ENCODE assay signal across 8 cellular contexts in the genomic region with DNA sequence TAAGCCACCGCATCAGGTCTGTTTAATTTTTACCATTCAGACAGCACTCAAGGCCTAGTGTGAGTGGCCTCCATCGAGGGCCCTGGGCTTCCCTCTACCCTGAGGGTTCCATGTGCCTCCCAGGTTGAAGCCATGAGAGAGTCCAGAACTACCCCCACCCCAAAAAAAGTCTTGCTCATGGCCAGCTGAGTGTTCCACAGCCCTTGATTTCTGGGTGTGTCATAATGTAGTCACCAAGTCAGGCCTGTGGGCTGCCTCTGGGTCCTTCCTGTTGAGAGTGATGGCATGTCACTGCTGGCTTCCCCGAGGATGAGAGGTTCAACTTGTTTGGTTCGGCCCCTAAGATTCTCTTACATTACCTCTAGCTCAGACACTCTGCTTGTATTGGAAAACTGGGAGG.
DNase-seq lines count a peak whose midpoint lies in the region; ATAC-seq, FAIRE-seq and TF ChIP-seq lines count a peak whose summit lies in the region.

No MANE protein-coding gene starts in this region.

- H3K9me3 ChIP-seq in effector memory CD4-positive, alpha-beta T cell (ENCODE audit: control insufficient read depth, low read length), result no peaks in the 10 kb centered on the region

- H3K4me1 ChIP-seq in effector memory CD4-positive, alpha-beta T cell (ENCODE audit: control insufficient read depth, insufficient read depth, low read length, poor library complexity, severe bottlenecking), result peaks cover 33% of the 10 kb centered on the region

- no peaks in the 10 kb centered on the region for H3K36me3 ChIP-seq in effector memory CD4-positive, alpha-beta T cell (ENCODE audit: control insufficient read depth, insufficient read depth, low read length)

- H3K27ac ChIP-seq in effector memory CD4-positive, alpha-beta T cell (ENCODE audit: insufficient read depth, low read length, poor library complexity, severe bottlenecking), result peak overlapping the region; percentile 66

- no peak for TF ChIP-seq POLR2A in H54 (IDR thresholded peaks at IDR 0.05; ENCODE audit: low read depth, low read length)

- no peak for FAIRE-seq in H54 (lab: Jason Lieb, UNC)
- FAIRE-seq in D721Med (lab: Jason Lieb, UNC), result no peak

- H3K27me3 ChIP-seq in effector memory CD4-positive, alpha-beta T cell (replicated peaks; ENCODE audit: control insufficient read depth, insufficient read depth, low read length, poor library complexity, severe bottlenecking), result no peaks in the 10 kb centered on the region

- ATAC-seq in HG02571 (IDR thresholded peaks at IDR 0.05; ENCODE audit: unreplicated experiment) (no peak), GM19035 (IDR thresholded peaks at IDR 0.05; ENCODE audit: unreplicated experiment) (no peak)

- peak overlapping the region; percentile 7 for H3K4me3 ChIP-seq in effector memory CD4-positive, alpha-beta T cell (ENCODE audit: insufficient read depth, low read depth, low read length, poor library complexity, severe bottlenecking)

- TF ChIP-seq CTCF in D721Med (IDR thresholded peaks at IDR 0.05; ENCODE audit: insufficient read depth, missing control alignments), result no peak

- DNase-seq in H54 (ENCODE audit: insufficient read length, low spot score), result peak; percentile 57
- DNase-seq in activated CD4-positive, alpha-beta T cell treated with anti-CD3 and anti-CD28 coated beads, Interleukin-2, amount 50 U/mL, for 48 hours, result peak; percentile 64 to 74
- DNase-seq in effector memory CD4-positive, alpha-beta T cell, result peak; percentile 16 to 34 (median 24)
- DNase-seq in stimulated activated CD4-positive, alpha-beta T cell treated with anti-CD3 and anti-CD28 coated beads, Interleukin-2, amount 100 ng/mL, for 48 hours, result peak; percentile 46 to 47
- no peak for DNase-seq in GM19238 (ENCODE audit: insufficient read length, low spot score)
- no peak for DNase-seq in D721Med (ENCODE audit: insufficient read length, low spot score)

Comparison
In these comparisons a context has a peak if more than half of its experiments do, and no peak if none do; other contexts are left out.
1. DNase-seq: peak in H54 (single experiment), activated CD4-positive, alpha-beta T cell treated with anti-CD3 and anti-CD28 coated beads, Interleukin-2, amount 50 U/mL, for 48 hours (2 of 2), effector memory CD4-positive, alpha-beta T cell (3 of 3) and stimulated activated CD4-positive, alpha-beta T cell treated with anti-CD3 and anti-CD28 coated beads, Interleukin-2, amount 100 ng/mL, for 48 hours (2 of 2); none in GM19238 (single experiment) and D721Med (single experiment).